Comparison of ENCODE assay signal across 8 cellular contexts in genomic region chr1:41955461-41956159, GRCh38. TPM values are rescaled to one million over a fixed set of nuclear protein-coding genes. Genes with fewer than 3 reads are reported as not detected.
A peak's percentile ranks its signal among the peaks of the same experiment; 100 is the strongest.
DNase-seq lines count a peak whose midpoint lies in the region; ATAC-seq, FAIRE-seq and TF ChIP-seq lines count a peak whose summit lies in the region.

No MANE protein-coding gene starts in this region.

- H3K27me3 ChIP-seq in GM12878 (replicated peaks in 1 of 2; ENCODE audit: control insufficient read depth in 2 of 2, insufficient read depth in 2 of 2, low read length in 1 of 2) = no peaks in the 10 kb centered on the region
- no peaks in the 10 kb centered on the region for H3K27me3 ChIP-seq in upper lobe of left lung
- no peaks in the 10 kb centered on the region for H3K27me3 ChIP-seq in right atrium auricular region

- no peak overlapping the region for H3K4me3 Mint-ChIP-seq in osteocyte (ENCODE audit: unreplicated experiment)

- H3K27ac ChIP-seq in GM12878 (ENCODE audit: control insufficient read depth, insufficient read depth) = peak overlapping the region; percentile 67
- no peak overlapping the region for H3K27ac ChIP-seq in upper lobe of left lung
- H3K27ac ChIP-seq in right atrium auricular region = no peak overlapping the region

- 17% methylated on average over 9 of the region's 9 CpGs for WGBS in GM12878 (ENCODE audit: insufficient coverage, insufficient replicate concordance, low lambda C conversion rate, missing lambda C conversion rate)
- 75 to 77% methylated on average over 9 of the region's 9 CpGs for WGBS in upper lobe of left lung, 2 donors

- H3K9me3 Mint-ChIP-seq in osteocyte (ENCODE audit: unreplicated experiment) = no peaks in the 10 kb centered on the region

- TF ChIP-seq EP300 in GM12878 (IDR thresholded peaks at IDR 0.05; ENCODE audit: borderline replicate concordance in 1 of 2, control insufficient read depth in 1 of 2, low read depth in 2 of 2, low read length in 2 of 2) (peak; percentile 43 to 81; a peak in 3 of 4 replicates), upper lobe of left lung (IDR thresholded peaks at IDR 0.05) (no peak)

- peaks cover 6% of the 10 kb centered on the region for H3K79me2 ChIP-seq in GM12878 (ENCODE audit: control insufficient read depth, insufficient read depth, low read length)

- H4K20me1 ChIP-seq in GM12878 (ENCODE audit: control insufficient read depth, insufficient read depth) = no peaks in the 10 kb centered on the region

- POLR2A ChIA-PET in GM12878 (lab: Charles Lee) = interaction anchor here (0.5 to 1.6 kb wide), 3 partner anchors 8 to 1001 kb away, joined by 3 to 7 read pairs (median 5); no protein-coding TSS in a partner anchor

- H3K9ac ChIP-seq in GM12878 (ENCODE audit: control insufficient read depth, insufficient read depth, low read length) = 0 out of 2 replicates have a peak overlapping the region, but pooled peaks have one; percentile 9

- no peaks in the 10 kb centered on the region for H3K36me3 Mint-ChIP-seq in osteocyte (ENCODE audit: unreplicated experiment)

- TF ChIP-seq POLR2A in GM12878 (IDR thresholded peaks at IDR 0.05; ENCODE audit: low read depth, low read length) (no peak), upper lobe of left lung (IDR thresholded peaks at IDR 0.05) (no peak)

- H3K27me3 Mint-ChIP-seq in osteocyte (ENCODE audit: unreplicated experiment) = peaks cover 17% of the 10 kb centered on the region

- TF ChIP-seq CTCF in GM12878 (IDR thresholded peaks at IDR 0.05 in 2 of 3, conservative IDR thresholded peaks at IDR 0.05 in 1 of 3; ENCODE audit: control insufficient read depth in 2 of 3, extremely low read depth in 1 of 3, insufficient read depth in 1 of 3, low read depth in 3 of 3, low read length in 3 of 3) (no peak), osteocyte (IDR thresholded peaks at IDR 0.05) (no peak), upper lobe of left lung (IDR thresholded peaks at IDR 0.05) (no peak), right atrium auricular region (IDR thresholded peaks at IDR 0.05) (no peak)

- H3K27ac Mint-ChIP-seq in osteocyte (ENCODE audit: unreplicated experiment) = peak overlapping the region; percentile 46

- peak; percentile 83 for FAIRE-seq in GM12878 (lab: Jason Lieb, UNC)

- ATAC-seq in GM21390 (IDR thresholded peaks at IDR 0.05; ENCODE audit: unreplicated experiment) = peak; percentile 70
- ATAC-seq in GM12878 = peak; percentile 92
- no peak for ATAC-seq in upper lobe of left lung (ENCODE audit: low FRiP score in 2 of 2)

- peak overlapping the region; percentile 68 for H3K4me2 ChIP-seq in GM12878 (ENCODE audit: control insufficient read depth, insufficient read depth)

- H3K4me1 ChIP-seq in GM12878 (ENCODE audit: control insufficient read depth, insufficient read depth, low read length) (peaks cover 26% of the 10 kb centered on the region), upper lobe of left lung (peaks cover 0 to 3% (median 0%) of the 10 kb centered on the region in 4 donors), right atrium auricular region (peaks cover 0 to 4% of the 10 kb centered on the region in 2 donors)

- H3K9me3 ChIP-seq in GM12878 (replicated peaks; ENCODE audit: control insufficient read depth, insufficient read depth, low read length) (peaks cover 13% of the 10 kb centered on the region), upper lobe of left lung (no peaks in the 10 kb centered on the region), right atrium auricular region (no peaks in the 10 kb centered on the region)

- H3K36me3 ChIP-seq in GM12878 (ENCODE audit: control insufficient read depth in 2 of 2, insufficient read depth in 2 of 2, low read length in 1 of 2) (no peaks in the 10 kb centered on the region), upper lobe of left lung (no peaks in the 10 kb centered on the region), right atrium auricular region (no peaks in the 10 kb centered on the region)

- BruUV-seq in GM12878 (replicated peaks; lab: Mats Ljungman, UMichigan) = no TSS peak

- H2AFZ ChIP-seq in GM12878 (ENCODE audit: control insufficient read depth, low read depth, low read length) = peak overlapping the region; percentile 12; the same call in 1 of the 2 replicates

- no peak for TF ChIP-seq RAD21 in GM12878 (IDR thresholded peaks at IDR 0.05; ENCODE audit: insufficient read depth, low read depth, low read length)

- intact Hi-C loops in GM12878 (cut with micrococcal nuclease; ENCODE audit: unreplicated experiment) (loop anchor here (1.0 to 10.0 kb wide), 8 partner anchors 35 to 231 kb away; no protein-coding TSS in a partner anchor), posterior cingulate gyrus (cut with DNase I) (no loop called here)

- in situ Hi-C loops in Caki2 (cut with HindIII; ENCODE audit: low pct_unique_long_range_greater_than_20kb, low sequenced_read_pairs) = no loop called here
- in situ Hi-C loops in GM12878 (cut with MboI) = no loop called here

- RAD21 ChIA-PET in GM12878 (lab: Charles Lee; ENCODE audit: unreplicated experiment) = interaction anchor here (0.7 to 1.7 kb wide), 10 partner anchors 8 to 229 kb away, joined by 3 to 9 read pairs (median 4); no protein-coding TSS in a partner anchor

- SMC1A ChIA-PET in GM12878 (lab: Charles Lee; ENCODE audit: uncharacterized antibody, unreplicated experiment) = interaction anchor here (0.6 to 2.1 kb wide), 13 partner anchors 8 to 230 kb away, joined by 3 to 9 read pairs (median 4); no protein-coding TSS in a partner anchor

- DNase-seq in Caki2 (ENCODE audit: low read depth) (peak; percentile 99), Kasumi-1 (lab: John Stamatoyannopoulos, UW) (peak; percentile 49 to 77), GM12878 (ENCODE audit: low read depth, low spot score) (peak; percentile 87), osteocyte (ENCODE audit: extremely low spot score, unreplicated experiment) (no peak), upper lobe of left lung (no peak), posterior cingulate gyrus (no peak), right atrium auricular region (ENCODE audit: low spot score) (no peak)

- CTCF ChIA-PET in GM12878 (lab: Yijun Ruan, JAX) = interaction anchor here (0.7 to 2.0 kb wide), 6 partner anchors 12 to 113 kb away, joined by 3 to 4 read pairs (median 3); no protein-coding TSS in a partner anchor

- H3K4me1 Mint-ChIP-seq in osteocyte (ENCODE audit: unreplicated experiment) = peaks cover 21% of the 10 kb centered on the region

- H3K4me3 ChIP-seq in GM12878 = no peak overlapping the region; the same call in 1 of the 2 replicates
- no peak overlapping the region for H3K4me3 ChIP-seq in upper lobe of left lung
- H3K4me3 ChIP-seq in right atrium auricular region = no peak overlapping the region

TF ChIP-seq in GM12878, 131 proteins besides CTCF, POLR2A, EP300 and RAD21 (continues in another document):
- peak; percentile 32 for TF ChIP-seq CREM (IDR thresholded peaks at IDR 0.05; ENCODE audit: low read depth)
- peak; percentile 66; the same call in 1 of the 2 replicates for TF ChIP-seq NR2F1 (conservative IDR thresholded peaks at IDR 0.05)
- TF ChIP-seq SMC3 (IDR thresholded peaks at IDR 0.05; ENCODE audit: borderline replicate concordance, low read length) = no peak; the same call in 1 of the 2 replicates
- TF ChIP-seq IRF4 (IDR thresholded peaks at IDR 0.05; ENCODE audit: low read depth, low read length) = peak; percentile 58
- no peak for TF ChIP-seq REST (IDR thresholded peaks at IDR 0.05; ENCODE audit: low read depth, low read length)
- TF ChIP-seq NBN (IDR thresholded peaks at IDR 0.05) = peak; percentile 82
- TF ChIP-seq IKZF2 (IDR thresholded peaks at IDR 0.05) = peak; percentile 98 to 99

RNA-seq across cellular contexts. Expression of gene HIVEP3, which starts 36.9 kb away (rescaled TPM):
- total RNA-seq in Caki2 (2014; rRNA removed; shearing (Covaris generic); ENCODE audit: low replicate concordance) = 0.03 and 1.4 TPM in 2 replicates
- 42.5 and 46.4 TPM in 2 replicates for total RNA-seq in GM12878 (2013; cell fraction: nucleolus; rRNA removed)
- total RNA-seq in GM12878 (2014; rRNA removed) (2.8 and 2.9 TPM in 2 replicates), GM12878 (2014; rRNA removed; fragmentation: Illumina TruSeq; extraction: Trizol) (3.4 and 3.5 TPM in 2 replicates), GM12878 (2021) (13.6 and 13.8 TPM in 2 replicates), osteocyte (0.78 and 0.97 TPM in 2 replicates), upper lobe of left lung (10 to 100 TPM in 5 of 6 donors, 1 to 10 TPM in 1; 9.7 to 23.0 (median 11.6) TPM), right atrium auricular region (1 to 10 TPM; 4.7 to 5.8 TPM)
- polyA plus RNA-seq in GM12878 (2011; ENCODE audit: low read depth) = 1.8 TPM
- polyA plus RNA-seq in GM12878 (2011; rRNA removed) (3.5 and 4.3 TPM in 2 replicates), GM12878 (2014; fragmentation: Illumina TruSeq; extraction: Trizol) (7.4 and 8.6 TPM in 2 replicates), GM12878 (2014; fragmentation: Nextera tagmentation; extraction: Ambion mirVana) (1 to 10 TPM; 1.8 to 2.2 TPM), GM12878 (2014; rRNA removed) (6.0 and 7.7 TPM in 2 replicates), GM12878 (2016; fragmentation: Nextera tagmentation; extraction: Ambion mirVana) (1 to 10 TPM; 3.0 to 4.3 TPM)
- polyA plus RNA-seq in GM12878 (2011; cell fraction: cytosol; rRNA removed) = 5.4 and 6.8 TPM in 2 replicates
- polyA plus RNA-seq in GM12878 (2011; cell fraction: nucleus; rRNA removed) = 7.7 and 9.8 TPM in 2 replicates
- 4.9 and 5.2 TPM in 2 replicates for polyA plus RNA-seq in GM12878 (2012)
- 11.4 and 11.5 TPM in 2 replicates for polyA minus RNA-seq in GM12878 (2011; rRNA and poly(A)+ RNA removed)
- polyA minus RNA-seq in GM12878 (2011; cell fraction: cytosol; rRNA and poly(A)+ RNA removed) = 5.5 and 5.6 TPM in 2 replicates
- polyA minus RNA-seq in GM12878 (2011; cell fraction: nucleus; rRNA and poly(A)+ RNA removed) = 6.0 and 17.6 TPM in 2 replicates

Comparison
In these comparisons a context has a peak if more than half of its experiments do, and no peak if none do; other contexts are left out.
1. DNase-seq: peak in Caki2 (single experiment), Kasumi-1 (2 of 2) and GM12878 (single experiment); none in osteocyte (single experiment), upper lobe of left lung (0 of 2), posterior cingulate gyrus (0 of 10) and right atrium auricular region (single experiment).
2. ATAC-seq: peak in GM21390 (single experiment) and GM12878 (single experiment); none in upper lobe of left lung (0 of 2).